Comparison of ENCODE assay signal across 21 cellular contexts in the genomic region with DNA sequence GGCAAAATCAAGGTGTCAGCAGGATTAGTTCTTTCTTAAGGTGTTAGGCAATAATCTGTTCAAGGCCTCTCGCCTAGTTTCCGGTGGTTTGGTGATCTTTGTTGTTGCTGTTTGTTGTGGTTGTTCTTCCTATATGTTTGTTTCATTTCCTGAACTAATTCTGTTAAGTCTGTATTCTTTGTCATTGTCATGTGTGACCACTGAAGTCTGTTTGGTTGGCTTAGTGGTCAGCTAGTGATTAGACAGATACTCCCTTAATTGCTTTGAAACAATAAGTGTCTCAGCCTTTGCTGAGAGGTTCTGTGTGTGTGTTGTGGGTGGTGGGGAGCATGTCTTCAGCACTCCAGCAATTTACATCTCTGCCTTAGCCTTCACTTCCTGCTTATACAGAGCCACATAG. TPM values are rescaled to one million over a fixed set of nuclear protein-coding genes. Genes with fewer than 3 reads are reported as not detected.
A peak's percentile ranks its signal among the peaks of the same experiment; 100 is the strongest.
DNase-seq lines count a peak whose midpoint lies in the region; ATAC-seq, FAIRE-seq and TF ChIP-seq lines count a peak whose summit lies in the region.
"Had no signal": no experiment of that assay in that cellular context is flagged by ENCODE, and none has a peak within 500 bp of the region (broad histone marks: within the 10 kb centered on the region; RNA-seq: fewer than 3 reads in every experiment).

No MANE protein-coding gene starts in this region.

- H2BK15ac ChIP-seq in IMR-90 (ENCODE audit: low read depth, low read length) = no peak overlapping the region

- ATAC-seq in IMR-90 (ENCODE audit: low read depth) (no peak), HepG2 (peak; percentile 24; the same call in 2 of the 3 replicates)
- peak; percentile 53 for ATAC-seq in activated T-helper 17 cell treated with anti-CD3 and anti-CD28 coated beads, Interleukin-2, amount 50 U/mL, for 72 hours (replicated peaks)
- ATAC-seq: CD8-positive, alpha-beta T cell had no signal

- no peak overlapping the region for H3K56ac ChIP-seq in IMR-90 (ENCODE audit: extremely low read depth, insufficient read depth, low read length)

- POLR2A ChIA-PET in activated CD4-positive, alpha-beta T cell treated with anti-CD3 and anti-CD28 coated beads, Interleukin-2, amount 10 ng/mL, durations not matched to agents 7 days and 5 days (lab: Charles Lee) = no interaction called here
- POLR2A ChIA-PET in IMR-90 (lab: Charles Lee; ENCODE audit: unreplicated experiment) (no interaction called here), HepG2 (lab: Yijun Ruan, JAX) (no interaction called here)

- peaks cover 11% of the 10 kb centered on the region for H3K9me3 Mint-ChIP-seq in activated CD4-positive, alpha-beta T cell treated with anti-CD3 and anti-CD28 coated beads, Interleukin-2, amount 10 ng/mL, durations not matched to agents 7 days and 5 days
- peaks cover 10% of the 10 kb centered on the region for H3K9me3 Mint-ChIP-seq in activated T-helper 17 cell treated with anti-CD3 and anti-CD28 coated beads, Interleukin-2, amount 50 U/mL, for 72 hours

- H3K9me1 ChIP-seq in IMR-90 (ENCODE audit: insufficient read depth, low read length) = no peaks in the 10 kb centered on the region

- no CpG with 5 or more reads among the region's 2 CpGs for WGBS in IMR-90 (ENCODE audit: extremely low coverage in 2 of 2, insufficient read length in 1 of 2), 2 experiments
- WGBS in HepG2 (ENCODE audit: low lambda C conversion rate) = 97% methylated on average over 2 of the region's 2 CpGs

- H4K20me1 ChIP-seq in IMR-90 (ENCODE audit: insufficient read depth, low read length) = no peaks in the 10 kb centered on the region
- no peaks in the 10 kb centered on the region; the same call in 1 of the 2 replicates for H4K20me1 ChIP-seq in HepG2 (ENCODE audit: insufficient read depth, low read length)

- H3K79me2 ChIP-seq in HepG2 (ENCODE audit: insufficient read depth, low read length) = no peaks in the 10 kb centered on the region

- H4K91ac ChIP-seq in IMR-90 (ENCODE audit: insufficient read depth, low read depth, low read length) = no peak overlapping the region

- peaks cover 12% of the 10 kb centered on the region for H3K4me1 Mint-ChIP-seq in activated CD4-positive, alpha-beta T cell treated with anti-CD3 and anti-CD28 coated beads, Interleukin-2, amount 10 ng/mL, durations not matched to agents 7 days and 5 days
- peaks cover 14% of the 10 kb centered on the region for H3K4me1 Mint-ChIP-seq in activated T-helper 17 cell treated with anti-CD3 and anti-CD28 coated beads, Interleukin-2, amount 50 U/mL, for 72 hours

- no peak overlapping the region for H2AFZ ChIP-seq in IMR-90 (replicated peaks; ENCODE audit: low read length, poor library complexity)
- no peak overlapping the region for H2AFZ ChIP-seq in HepG2 (ENCODE audit: low read length)

- no peak for TF ChIP-seq CTCF in IMR-90 (conservative IDR thresholded peaks at IDR 0.05; ENCODE audit: low read depth, low read length)
- no peak for TF ChIP-seq CTCF in HepG2 (CRISPR knock-in tag; IDR thresholded peaks at IDR 0.05)

- TF ChIP-seq RAD21 in IMR-90 (IDR thresholded peaks at IDR 0.05; ENCODE audit: low read length) (no peak), HepG2 (CRISPR knock-in tag; IDR thresholded peaks at IDR 0.05) (no peak)

- H4K5ac ChIP-seq in IMR-90 (ENCODE audit: low read depth, low read length) = no peak overlapping the region

- peaks cover 2% of the 10 kb centered on the region for H3K27me3 Mint-ChIP-seq in activated CD4-positive, alpha-beta T cell treated with anti-CD3 and anti-CD28 coated beads, Interleukin-2, amount 10 ng/mL, durations not matched to agents 7 days and 5 days
- H3K27me3 Mint-ChIP-seq in activated T-helper 17 cell treated with anti-CD3 and anti-CD28 coated beads, Interleukin-2, amount 50 U/mL, for 72 hours = no peaks in the 10 kb centered on the region

- H3K27ac ChIP-seq in IMR-90 (ENCODE audit: insufficient read depth, low read length) = no peak overlapping the region
- H3K27ac ChIP-seq in HepG2 (ENCODE audit: extremely low read length, insufficient read depth, low read length) = no peak overlapping the region
- H3K27ac ChIP-seq: 22Rv1, HL-60, SJCRH30 had no signal

- 0 out of 4 replicates have a peak overlapping the region, but pooled peaks of 1 of the 2 experiments have one; percentile 22 for H4K8ac ChIP-seq in IMR-90 (ENCODE audit: low read depth in 2 of 2, low read length in 2 of 2)

- H2AK5ac ChIP-seq in IMR-90 (ENCODE audit: low read depth, low read length) = peak overlapping the region; percentile 18; the same call in 1 of the 2 replicates

- no peaks in the 10 kb centered on the region for H3K36me3 Mint-ChIP-seq in activated CD4-positive, alpha-beta T cell treated with anti-CD3 and anti-CD28 coated beads, Interleukin-2, amount 10 ng/mL, durations not matched to agents 7 days and 5 days (ENCODE audit: low read depth)
- no peaks in the 10 kb centered on the region for H3K36me3 Mint-ChIP-seq in activated T-helper 17 cell treated with anti-CD3 and anti-CD28 coated beads, Interleukin-2, amount 50 U/mL, for 72 hours (ENCODE audit: low read depth)

- H3K23ac ChIP-seq in IMR-90 (ENCODE audit: low read depth, low read length) = no peak overlapping the region

- no peak overlapping the region for H2BK20ac ChIP-seq in IMR-90 (ENCODE audit: low read depth, low read length)

- CTCF ChIA-PET in activated CD4-positive, alpha-beta T cell treated with anti-CD3 and anti-CD28 coated beads, Interleukin-2, amount 10 ng/mL, durations not matched to agents 7 days and 5 days (lab: Charles Lee) = interaction anchor here (0.5 to 1.2 kb wide), 2 partner anchors 17 to 93 kb away, joined by 3 to 4 read pairs; no protein-coding TSS in a partner anchor
- CTCF ChIA-PET in IMR-90 (lab: Yijun Ruan, JAX) = no interaction called here
- CTCF ChIA-PET in HepG2 (lab: Yijun Ruan, JAX; ENCODE audit: low intra/inter-chr PET ratio, low total read pairs) = no interaction called here

- TF ChIP-seq POLR2A in IMR-90 (IDR thresholded peaks at IDR 0.05; ENCODE audit: low read depth, low read length) (no peak), HepG2 (IDR thresholded peaks at IDR 0.05; ENCODE audit: insufficient read depth in 1 of 2, low read depth in 2 of 2, low read length in 2 of 2) (no peak)

- H3K4me2 ChIP-seq in IMR-90 (ENCODE audit: low read depth, low read length) = no peak overlapping the region
- no peak overlapping the region for H3K4me2 ChIP-seq in HepG2 (ENCODE audit: low read depth, low read length)

- no peak overlapping the region for H3K4ac ChIP-seq in IMR-90 (ENCODE audit: low read depth, low read length)

- no peak overlapping the region; the same call in 1 of the 2 replicates for H3K14ac ChIP-seq in IMR-90 (replicated peaks; ENCODE audit: low read depth, low read length)

- TF ChIP-seq EP300 in HepG2 (IDR thresholded peaks at IDR 0.05; ENCODE audit: low read depth in 2 of 2, low read length in 2 of 2) (no peak), HepG2 (CRISPR knock-in tag; IDR thresholded peaks at IDR 0.05; ENCODE audit: borderline replicate concordance) (no peak)

- H2AK9ac ChIP-seq in IMR-90 (replicated peaks; ENCODE audit: low read depth, low read length, poor library complexity) = no peak overlapping the region

- H3K4me1 ChIP-seq in IMR-90 (ENCODE audit: control insufficient read depth, insufficient read depth, low read length) = peaks cover 9% of the 10 kb centered on the region
- H3K4me1 ChIP-seq in HepG2 (ENCODE audit: insufficient read depth, low read length) = no peaks in the 10 kb centered on the region
- H3K4me1 ChIP-seq: HAP-1, SJCRH30 had no signal

- H2BK120ac ChIP-seq in IMR-90 (ENCODE audit: low read depth, low read length) = no peak overlapping the region

- no peak for FAIRE-seq in HepG2 (lab: Jason Lieb, UNC)
- FAIRE-seq: D721Med, GM18507 had no signal

- dilution Hi-C loops in IMR-90 (cut with HindIII; ENCODE audit: low sequenced_read_pairs, unreplicated experiment) = no loop called here

- no peaks in the 10 kb centered on the region for H3K27me3 ChIP-seq in IMR-90 (ENCODE audit: control insufficient read depth, insufficient read depth, low read length)
- no peaks in the 10 kb centered on the region for H3K27me3 ChIP-seq in HepG2 (ENCODE audit: control insufficient read depth in 1 of 2, insufficient read depth in 2 of 2, low read length in 2 of 2)
- H3K27me3 ChIP-seq: SJCRH30 had no signal

- in situ Hi-C loops in IMR-90 (cut with MboI; ENCODE audit: low sequenced_read_pairs) = no loop called here
- in situ Hi-C loops in HepG2 (cut with HindIII; ENCODE audit: extremely low pct_ligation_motif_present, low pct_unique_long_range_greater_than_20kb) = no loop called here

- H3K36me3 ChIP-seq in IMR-90 (ENCODE audit: control insufficient read depth, insufficient read depth, low read length) (no peaks in the 10 kb centered on the region), HepG2 (replicated peaks in 1 of 2; ENCODE audit: control insufficient read depth in 1 of 2, insufficient read depth in 2 of 2, low read length in 2 of 2) (peaks cover 34 to 58% of the 10 kb centered on the region in 2 experiments)
- H3K36me3 ChIP-seq: HAP-1, SJCRH30 had no signal

- intact Hi-C loops in IMR-90 (cut with micrococcal nuclease) (no loop called here), HepG2 (cut with micrococcal nuclease; ENCODE audit: unreplicated experiment) (no loop called here)

- H3K4me3 ChIP-seq in IMR-90 (ENCODE audit: insufficient read depth, low read depth, low read length) = no peak overlapping the region
- no peak overlapping the region for H3K4me3 ChIP-seq in HepG2 (replicated peaks in 1 of 3; ENCODE audit: insufficient read depth in 1 of 3, low read depth in 2 of 3, low read length in 3 of 3)
- H3K4me3 ChIP-seq: HAP-1, SJCRH30 had no signal

- H3K18ac ChIP-seq in IMR-90 (ENCODE audit: low read depth, low read length) = peak overlapping the region; percentile 9; the same call in 1 of the 2 replicates

- H2BK5ac ChIP-seq in IMR-90 (ENCODE audit: low read depth, low read length, poor library complexity, severe bottlenecking) = no peak overlapping the region

- H3K79me1 ChIP-seq in IMR-90 (ENCODE audit: low read depth in 1 of 2, low read length in 2 of 2) = no peaks in the 10 kb centered on the region

- BruUV-seq in IMR-90 (replicated peaks; lab: Mats Ljungman, UMichigan) (no TSS peak), HepG2 (replicated peaks; lab: Mats Ljungman, UMichigan) (no TSS peak)

- no peak overlapping the region for H3K4me3 Mint-ChIP-seq in activated CD4-positive, alpha-beta T cell treated with anti-CD3 and anti-CD28 coated beads, Interleukin-2, amount 10 ng/mL, durations not matched to agents 7 days and 5 days
- H3K4me3 Mint-ChIP-seq in activated T-helper 17 cell treated with anti-CD3 and anti-CD28 coated beads, Interleukin-2, amount 50 U/mL, for 72 hours = no peak overlapping the region
- H3K4me3 Mint-ChIP-seq: CD8-positive, alpha-beta T cell had no signal

- peak; percentile 12 for DNase-seq in activated CD4-positive, alpha-beta T cell treated with anti-CD3 and anti-CD28 coated beads, Interleukin-2, amount 10 ng/mL, durations not matched to agents 7 days and 5 days
- no peak for DNase-seq in activated CD4-positive, alpha-beta T cell treated with anti-CD3 and anti-CD28 coated beads for 4 hours
- no peak for DNase-seq in IMR-90
- no peak for DNase-seq in HepG2 (ENCODE audit: low spot score)
- no peak for DNase-seq in NCI-H69 (lab: John Stamatoyannopoulos, UW)
- no peak for DNase-seq in Ammon's horn (ENCODE audit: low spot score)
- no peak for DNase-seq in stimulated activated CD4-positive, alpha-beta T cell treated with anti-CD3 and anti-CD28 coated beads, Interleukin-4, amount 100 ng/mL, for 24 hours
- DNase-seq: CD8-positive, alpha-beta T cell; DMS79; KG1; NCI-H1092 treated with DMSO at 0.1 percent for 48 hours; NCI-H1694; NCI-H2107; NCI-H226; SJCRH30 had no signal

- no peak overlapping the region for H3K9ac ChIP-seq in IMR-90 (ENCODE audit: low read depth, low read length)
- H3K9ac ChIP-seq in HepG2 (ENCODE audit: insufficient read depth, low read depth, low read length) = no peak overlapping the region

- H3K9me3 ChIP-seq in IMR-90 (ENCODE audit: control insufficient read depth, insufficient read depth, low read length) (peaks cover 6% of the 10 kb centered on the region), HepG2 (ENCODE audit: low read length) (no peaks in the 10 kb centered on the region)
- H3K9me3 ChIP-seq: HAP-1 had no signal

- H3K27ac Mint-ChIP-seq in activated CD4-positive, alpha-beta T cell treated with anti-CD3 and anti-CD28 coated beads, Interleukin-2, amount 10 ng/mL, durations not matched to agents 7 days and 5 days = no peak overlapping the region
- peak overlapping the region; percentile 6 for H3K27ac Mint-ChIP-seq in activated T-helper 17 cell treated with anti-CD3 and anti-CD28 coated beads, Interleukin-2, amount 50 U/mL, for 72 hours
- H3K27ac Mint-ChIP-seq: CD8-positive, alpha-beta T cell had no signal

RNA-seq across cellular contexts. Expression of gene ABCC2, which starts 46.0 kb away (rescaled TPM):
- total RNA-seq in activated CD4-positive, alpha-beta T cell treated with anti-CD3 and anti-CD28 coated beads, Interleukin-2, amount 10 ng/mL, durations not matched to agents 7 days and 5 days = 1 to 10 TPM; 1.0 to 1.3 TPM
- 0.28 and 0.36 TPM in 2 replicates for total RNA-seq in IMR-90 (2012; rRNA removed)
- polyA plus RNA-seq in IMR-90 (2012; rRNA removed) = 0.21 and 0.22 TPM in 2 replicates
- polyA plus RNA-seq in IMR-90 (2012; cell fraction: cytosol; rRNA removed) = 0.05 TPM in 2 replicates
- 0.40 and 0.83 TPM in 2 replicates for polyA plus RNA-seq in IMR-90 (2012; cell fraction: nucleus; rRNA removed; ENCODE audit: low replicate concordance)
- 1 to 10 TPM; 2.4 to 3.2 TPM for total RNA-seq in activated T-helper 17 cell treated with anti-CD3 and anti-CD28 coated beads, Interleukin-2, amount 50 U/mL, for 72 hours
- 69.6 and 181 TPM in 2 replicates for total RNA-seq in HepG2 (2016; rRNA removed; fragmentation: Illumina TruSeq; extraction: Trizol)
- total RNA-seq in HepG2 (2016; cell fraction: cytosol; rRNA removed; fragmentation: Illumina TruSeq; extraction: Trizol; ENCODE audit: low read depth) = 31.3 and 40.8 TPM in 2 replicates
- 67.7 and 182 TPM in 2 replicates for total RNA-seq in HepG2 (2016; cell fraction: insoluble cytoplasmic fraction; rRNA removed; fragmentation: Illumina TruSeq; extraction: Trizol)
- 50.0 and 56.1 TPM in 2 replicates for total RNA-seq in HepG2 (2016; cell fraction: membrane; rRNA removed; fragmentation: Illumina TruSeq; extraction: Trizol)
- 355 and 375 TPM in 2 replicates for total RNA-seq in HepG2 (2016; cell fraction: nucleus; rRNA removed; fragmentation: Illumina TruSeq; extraction: Trizol)
- 494 and 497 TPM in 2 replicates for polyA plus RNA-seq in HepG2 (2011; rRNA removed)
- polyA plus RNA-seq in HepG2 (2011; cell fraction: cytosol; rRNA removed) = 143 and 146 TPM in 2 replicates
- polyA plus RNA-seq in HepG2 (2011; cell fraction: nucleus; rRNA removed) = 1,936 and 2,090 TPM in 2 replicates
- 190 and 211 TPM in 2 replicates for polyA plus RNA-seq in HepG2 (2012)
- polyA plus RNA-seq in HepG2 (2016; cell fraction: cytosol; fragmentation: Illumina TruSeq; extraction: Trizol; ENCODE audit: low read depth) = 15.4 and 16.6 TPM in 2 replicates
- 60.6 and 62.7 TPM in 2 replicates for polyA plus RNA-seq in HepG2 (2016; cell fraction: insoluble cytoplasmic fraction; fragmentation: Illumina TruSeq; extraction: Trizol; ENCODE audit: low read depth)
- 30.7 and 37.6 TPM in 2 replicates for polyA plus RNA-seq in HepG2 (2016; cell fraction: membrane; fragmentation: Illumina TruSeq; extraction: Trizol; ENCODE audit: low read depth)
- polyA plus RNA-seq in HepG2 (2016; cell fraction: nucleus; fragmentation: Illumina TruSeq; extraction: Trizol; ENCODE audit: insufficient read depth, low read depth) = 729 and 777 TPM in 2 replicates
- 436 and 561 TPM in 2 replicates for polyA minus RNA-seq in HepG2 (2011; rRNA and poly(A)+ RNA removed; ENCODE audit: low replicate concordance)
- 86.9 and 93.4 TPM in 2 replicates for polyA minus RNA-seq in HepG2 (2011; cell fraction: cytosol; rRNA and poly(A)+ RNA removed)
- 718 and 929 TPM in 2 replicates for polyA minus RNA-seq in HepG2 (2011; cell fraction: nucleus; rRNA and poly(A)+ RNA removed)

Comparison
In these comparisons a context has a peak if more than half of its experiments do, and no peak if none do; other contexts are left out.
1. RNA of gene ABCC2, which starts 46.0 kb away (total RNA-seq): 31.3 to 375 TPM in HepG2; 2.4 to 3.2 TPM in activated T-helper 17 cell treated with anti-CD3 and anti-CD28 coated beads, Interleukin-2, amount 50 U/mL, for 72 hours, 1.0 to 1.3 TPM in activated CD4-positive, alpha-beta T cell treated with anti-CD3 and anti-CD28 coated beads, Interleukin-2, amount 10 ng/mL, durations not matched to agents 7 days and 5 days and 0.28 to 0.36 TPM in IMR-90; every median in the first group is over 4 times any median in the second.